In the genomic region with DNA sequence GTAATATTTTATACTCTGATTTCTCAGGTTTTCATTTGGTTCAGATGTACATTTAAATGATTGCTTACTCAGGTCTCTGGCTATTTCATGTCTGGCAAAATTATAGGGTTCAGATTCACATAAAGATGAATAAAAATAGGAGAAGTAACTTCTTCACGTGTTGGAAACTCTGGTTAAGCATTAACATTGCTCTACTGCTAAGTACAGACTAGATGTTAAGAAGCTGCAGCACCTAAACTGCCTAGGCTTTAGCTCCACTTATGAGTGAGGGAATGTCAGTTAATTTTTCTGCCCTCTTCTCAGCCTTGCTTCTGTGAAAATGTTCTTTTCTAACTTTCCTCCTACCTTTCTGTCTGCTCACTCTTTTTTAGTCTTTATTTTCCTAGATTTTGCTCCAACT, we compare ENCODE assay signal across 18 cellular contexts.
"Had no signal": no experiment of that assay in that cellular context is flagged by ENCODE, and none has a peak within 500 bp of the region (broad histone marks: within the 10 kb centered on the region; RNA-seq: fewer than 3 reads in every experiment).

No MANE protein-coding gene starts in this region.

- H3K4me1 ChIP-seq: gastrocnemius medialis, pancreas, right lobe of liver, tibial nerve, vagina had no signal

- H3K4me3 ChIP-seq: gastrocnemius medialis, lung, pancreas, right lobe of liver, thoracic aorta, tibial nerve, vagina had no signal

- H3K27me3 ChIP-seq: gastrocnemius medialis, pancreas, right lobe of liver, tibial nerve, vagina had no signal

- DNase-seq: cortex of kidney; effector memory CD8-positive, alpha-beta T cell; gastrocnemius medialis; head of caudate nucleus; kidney; natural killer cell; occipital lobe; pancreas; right lobe of liver; small intestine; stimulated activated CD4-positive, alpha-beta T cell treated with anti-CD3 and anti-CD28 coated beads, Interleukin-15, amount 100 ng/mL, for 24 hours; stimulated activated CD4-positive, alpha-beta T cell treated with anti-CD3 and anti-CD28 coated beads, Interleukin-2, amount 100 ng/mL, for 48 hours; stimulated activated naive B cell treated with anti-CD40 and anti-IgM and Interleukin-4, amounts not matched to agents 10 μg/mL and 1 μg/mL and 100 μg/mL, for 72 hours had no signal

- H3K36me3 ChIP-seq: gastrocnemius medialis, pancreas, right lobe of liver, thoracic aorta, tibial nerve, vagina had no signal

- H3K9me3 ChIP-seq: gastrocnemius medialis, pancreas, right lobe of liver, thoracic aorta, tibial nerve, vagina had no signal

- H3K27ac ChIP-seq: gastrocnemius medialis, pancreas, right lobe of liver, thoracic aorta, tibial nerve, vagina had no signal

- ATAC-seq: effector memory CD8-positive, alpha-beta T cell; gastrocnemius medialis; left lobe of liver; natural killer cell; pancreas; right lobe of liver; stimulated activated naive B cell treated with anti-CD40 and anti-IgM and Interleukin-4, amounts not matched to agents 10 μg/mL and 1 μg/mL and 100 μg/mL, for 72 hours had no signal
